In the genomic region with DNA sequence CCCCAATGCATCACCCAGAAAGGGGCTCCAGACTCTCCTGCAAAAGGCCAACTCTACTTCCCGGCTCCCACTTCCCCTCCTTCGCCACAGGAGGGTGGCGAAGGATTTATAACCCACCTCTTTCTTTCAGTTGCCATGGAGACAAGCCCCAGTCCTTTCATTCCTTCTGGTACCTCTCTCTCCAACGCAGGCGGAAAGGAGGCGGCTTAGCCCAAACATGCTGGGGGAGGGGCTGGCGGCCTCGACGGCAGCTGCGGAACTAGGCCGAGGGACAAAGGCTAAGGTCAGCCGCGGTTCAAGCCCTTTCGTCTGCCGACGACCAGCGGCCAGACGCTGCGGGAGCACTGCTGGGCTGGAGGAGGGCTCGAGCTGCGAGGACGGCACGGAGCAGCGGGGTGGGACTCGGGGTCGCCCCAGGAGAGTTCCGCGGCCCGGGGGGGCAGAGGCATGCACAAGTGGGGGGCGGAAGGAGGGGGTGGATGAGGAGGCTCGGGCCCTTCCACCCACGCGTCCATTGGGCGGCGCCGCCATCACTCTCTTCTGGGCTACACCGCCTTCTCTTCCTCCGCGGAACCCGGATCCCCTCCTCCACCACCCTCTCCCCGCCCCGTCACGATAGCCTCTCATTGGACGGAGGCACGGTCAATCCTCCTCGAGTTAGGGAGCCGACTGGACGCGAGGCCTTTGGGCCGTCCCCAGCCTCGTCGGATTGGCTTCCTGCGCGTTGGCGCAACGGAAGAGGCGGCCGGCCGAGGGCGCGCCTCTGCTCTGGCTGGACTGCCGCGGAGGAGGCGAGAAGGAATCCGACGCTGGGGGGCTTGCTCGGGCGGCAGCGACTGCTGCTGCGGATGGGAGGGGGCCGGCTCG, we compare ENCODE assay signal across 1 cellular context.
TF ChIP-seq lines count a peak whose summit lies in the region.

A gene (plus strand): TSS at position 766 of the 867 bp plus-strand sequence.

TF ChIP-seq in HepG2, 621 proteins besides CTCF, POLR2A, EP300 and RAD21 (continues in another document):
- TF ChIP-seq, protein P1, sequence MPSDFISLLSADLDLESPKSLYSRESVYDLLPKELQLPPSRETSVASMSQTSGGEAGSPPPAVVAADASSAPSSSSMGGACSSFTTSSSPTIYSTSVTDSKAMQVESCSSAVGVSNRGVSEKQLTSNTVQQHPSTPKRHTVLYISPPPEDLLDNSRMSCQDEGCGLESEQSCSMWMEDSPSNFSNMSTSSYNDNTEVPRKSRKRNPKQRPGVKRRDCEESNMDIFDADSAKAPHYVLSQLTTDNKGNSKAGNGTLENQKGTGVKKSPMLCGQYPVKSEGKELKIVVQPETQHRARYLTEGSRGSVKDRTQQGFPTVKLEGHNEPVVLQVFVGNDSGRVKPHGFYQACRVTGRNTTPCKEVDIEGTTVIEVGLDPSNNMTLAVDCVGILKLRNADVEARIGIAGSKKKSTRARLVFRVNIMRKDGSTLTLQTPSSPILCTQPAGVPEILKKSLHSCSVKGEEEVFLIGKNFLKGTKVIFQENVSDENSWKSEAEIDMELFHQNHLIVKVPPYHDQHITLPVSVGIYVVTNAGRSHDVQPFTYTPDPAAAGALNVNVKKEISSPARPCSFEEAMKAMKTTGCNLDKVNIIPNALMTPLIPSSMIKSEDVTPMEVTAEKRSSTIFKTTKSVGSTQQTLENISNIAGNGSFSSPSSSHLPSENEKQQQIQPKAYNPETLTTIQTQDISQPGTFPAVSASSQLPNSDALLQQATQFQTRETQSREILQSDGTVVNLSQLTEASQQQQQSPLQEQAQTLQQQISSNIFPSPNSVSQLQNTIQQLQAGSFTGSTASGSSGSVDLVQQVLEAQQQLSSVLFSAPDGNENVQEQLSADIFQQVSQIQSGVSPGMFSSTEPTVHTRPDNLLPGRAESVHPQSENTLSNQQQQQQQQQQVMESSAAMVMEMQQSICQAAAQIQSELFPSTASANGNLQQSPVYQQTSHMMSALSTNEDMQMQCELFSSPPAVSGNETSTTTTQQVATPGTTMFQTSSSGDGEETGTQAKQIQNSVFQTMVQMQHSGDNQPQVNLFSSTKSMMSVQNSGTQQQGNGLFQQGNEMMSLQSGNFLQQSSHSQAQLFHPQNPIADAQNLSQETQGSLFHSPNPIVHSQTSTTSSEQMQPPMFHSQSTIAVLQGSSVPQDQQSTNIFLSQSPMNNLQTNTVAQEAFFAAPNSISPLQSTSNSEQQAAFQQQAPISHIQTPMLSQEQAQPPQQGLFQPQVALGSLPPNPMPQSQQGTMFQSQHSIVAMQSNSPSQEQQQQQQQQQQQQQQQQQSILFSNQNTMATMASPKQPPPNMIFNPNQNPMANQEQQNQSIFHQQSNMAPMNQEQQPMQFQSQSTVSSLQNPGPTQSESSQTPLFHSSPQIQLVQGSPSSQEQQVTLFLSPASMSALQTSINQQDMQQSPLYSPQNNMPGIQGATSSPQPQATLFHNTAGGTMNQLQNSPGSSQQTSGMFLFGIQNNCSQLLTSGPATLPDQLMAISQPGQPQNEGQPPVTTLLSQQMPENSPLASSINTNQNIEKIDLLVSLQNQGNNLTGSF (CRISPR knock-in tag; IDR thresholded peaks at IDR 0.05) = no peak
- TF ChIP-seq HIVEP1 (CRISPR knock-in tag; IDR thresholded peaks at IDR 0.05) (peak; percentile 97), ZNF432 (CRISPR knock-in tag; IDR thresholded peaks at IDR 0.05; ENCODE audit: borderline replicate concordance) (no peak), PAX8 (CRISPR knock-in tag; IDR thresholded peaks at IDR 0.05; ENCODE audit: borderline replicate concordance) (no peak; the same call in 1 of the 2 replicates), NKX3-1 (CRISPR knock-in tag; IDR thresholded peaks at IDR 0.05) (0 out of 2 replicates have a peak, but pooled peaks have one; percentile 66), ZNF672 (CRISPR knock-in tag; IDR thresholded peaks at IDR 0.05) (no peak; the same call in 1 of the 2 replicates), ZNF891 (CRISPR knock-in tag; IDR thresholded peaks at IDR 0.05) (peak; percentile 86), SIN3A (IDR thresholded peaks at IDR 0.05; ENCODE audit: borderline replicate concordance, low read depth, low read length) (peak; percentile 64; the same call in 1 of the 2 replicates), ZNF772 (CRISPR knock-in tag; IDR thresholded peaks at IDR 0.05) (peak; percentile 89), TGIF2 (CRISPR knock-in tag; IDR thresholded peaks at IDR 0.05) (peak; percentile 70; the same call in 1 of the 2 replicates), NFATC3 (CRISPR knock-in tag; IDR thresholded peaks at IDR 0.05) (no peak), YY1 (IDR thresholded peaks at IDR 0.05; ENCODE audit: insufficient read depth, insufficient replicate concordance, low read depth, low read length) (peak; percentile 89), PAWR (CRISPR knock-in tag; IDR thresholded peaks at IDR 0.05; ENCODE audit: borderline replicate concordance) (peak; percentile 81), GABPA (IDR thresholded peaks at IDR 0.05; ENCODE audit: low read depth, low read length) (peak; percentile 81), GABPA (CRISPR knock-in tag; IDR thresholded peaks at IDR 0.05; ENCODE audit: low read depth) (peak; percentile 93), NBN (conservative IDR thresholded peaks at IDR 0.05) (no peak), GTF2F1 (IDR thresholded peaks at IDR 0.05; ENCODE audit: low read length) (peak; percentile 74; the same call in 1 of the 2 replicates), RFXAP (CRISPR knock-in tag; IDR thresholded peaks at IDR 0.05; ENCODE audit: borderline replicate concordance) (peak; percentile 83; the same call in 1 of the 2 replicates), ZSCAN25 (CRISPR knock-in tag; IDR thresholded peaks at IDR 0.05) (0 out of 2 replicates have a peak, but pooled peaks have one; percentile 39), JDP2 (CRISPR knock-in tag; IDR thresholded peaks at IDR 0.05; ENCODE audit: borderline replicate concordance) (no peak), KLF15 (CRISPR knock-in tag; IDR thresholded peaks at IDR 0.05; ENCODE audit: borderline replicate concordance) (peak; percentile 62; the same call in 1 of the 2 replicates), GATA4 (IDR thresholded peaks at IDR 0.05; ENCODE audit: borderline replicate concordance, low read depth) (peak; percentile 69; the same call in 1 of the 2 replicates), NCOR1 (IDR thresholded peaks at IDR 0.05; ENCODE audit: borderline replicate concordance, low read length) (peak; percentile 60), ZFAT (CRISPR knock-in tag; conservative IDR thresholded peaks at IDR 0.05) (no peak), ISL2 (CRISPR knock-in tag; IDR thresholded peaks at IDR 0.05) (peak; percentile 83)
- TF ChIP-seq, protein P2, sequence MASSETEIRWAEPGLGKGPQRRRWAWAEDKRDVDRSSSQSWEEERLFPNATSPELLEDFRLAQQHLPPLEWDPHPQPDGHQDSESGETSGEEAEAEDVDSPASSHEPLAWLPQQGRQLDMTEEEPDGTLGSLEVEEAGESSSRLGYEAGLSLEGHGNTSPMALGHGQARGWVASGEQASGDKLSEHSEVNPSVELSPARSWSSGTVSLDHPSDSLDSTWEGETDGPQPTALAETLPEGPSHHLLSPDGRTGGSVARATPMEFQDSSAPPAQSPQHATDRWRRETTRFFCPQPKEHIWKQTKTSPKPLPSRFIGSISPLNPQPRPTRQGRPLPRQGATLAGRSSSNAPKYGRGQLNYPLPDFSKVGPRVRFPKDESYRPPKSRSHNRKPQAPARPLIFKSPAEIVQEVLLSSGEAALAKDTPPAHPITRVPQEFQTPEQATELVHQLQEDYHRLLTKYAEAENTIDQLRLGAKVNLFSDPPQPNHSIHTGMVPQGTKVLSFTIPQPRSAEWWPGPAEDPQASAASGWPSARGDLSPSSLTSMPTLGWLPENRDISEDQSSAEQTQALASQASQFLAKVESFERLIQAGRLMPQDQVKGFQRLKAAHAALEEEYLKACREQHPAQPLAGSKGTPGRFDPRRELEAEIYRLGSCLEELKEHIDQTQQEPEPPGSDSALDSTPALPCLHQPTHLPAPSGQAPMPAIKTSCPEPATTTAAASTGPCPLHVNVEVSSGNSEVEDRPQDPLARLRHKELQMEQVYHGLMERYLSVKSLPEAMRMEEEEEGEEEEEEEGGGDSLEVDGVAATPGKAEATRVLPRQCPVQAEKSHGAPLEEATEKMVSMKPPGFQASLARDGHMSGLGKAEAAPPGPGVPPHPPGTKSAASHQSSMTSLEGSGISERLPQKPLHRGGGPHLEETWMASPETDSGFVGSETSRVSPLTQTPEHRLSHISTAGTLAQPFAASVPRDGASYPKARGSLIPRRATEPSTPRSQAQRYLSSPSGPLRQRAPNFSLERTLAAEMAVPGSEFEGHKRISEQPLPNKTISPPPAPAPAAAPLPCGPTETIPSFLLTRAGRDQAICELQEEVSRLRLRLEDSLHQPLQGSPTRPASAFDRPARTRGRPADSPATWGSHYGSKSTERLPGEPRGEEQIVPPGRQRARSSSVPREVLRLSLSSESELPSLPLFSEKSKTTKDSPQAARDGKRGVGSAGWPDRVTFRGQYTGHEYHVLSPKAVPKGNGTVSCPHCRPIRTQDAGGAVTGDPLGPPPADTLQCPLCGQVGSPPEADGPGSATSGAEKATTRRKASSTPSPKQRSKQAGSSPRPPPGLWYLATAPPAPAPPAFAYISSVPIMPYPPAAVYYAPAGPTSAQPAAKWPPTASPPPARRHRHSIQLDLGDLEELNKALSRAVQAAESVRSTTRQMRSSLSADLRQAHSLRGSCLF (CRISPR knock-in tag; IDR thresholded peaks at IDR 0.05; ENCODE audit: borderline replicate concordance) = no peak
- TF ChIP-seq, protein P3, sequence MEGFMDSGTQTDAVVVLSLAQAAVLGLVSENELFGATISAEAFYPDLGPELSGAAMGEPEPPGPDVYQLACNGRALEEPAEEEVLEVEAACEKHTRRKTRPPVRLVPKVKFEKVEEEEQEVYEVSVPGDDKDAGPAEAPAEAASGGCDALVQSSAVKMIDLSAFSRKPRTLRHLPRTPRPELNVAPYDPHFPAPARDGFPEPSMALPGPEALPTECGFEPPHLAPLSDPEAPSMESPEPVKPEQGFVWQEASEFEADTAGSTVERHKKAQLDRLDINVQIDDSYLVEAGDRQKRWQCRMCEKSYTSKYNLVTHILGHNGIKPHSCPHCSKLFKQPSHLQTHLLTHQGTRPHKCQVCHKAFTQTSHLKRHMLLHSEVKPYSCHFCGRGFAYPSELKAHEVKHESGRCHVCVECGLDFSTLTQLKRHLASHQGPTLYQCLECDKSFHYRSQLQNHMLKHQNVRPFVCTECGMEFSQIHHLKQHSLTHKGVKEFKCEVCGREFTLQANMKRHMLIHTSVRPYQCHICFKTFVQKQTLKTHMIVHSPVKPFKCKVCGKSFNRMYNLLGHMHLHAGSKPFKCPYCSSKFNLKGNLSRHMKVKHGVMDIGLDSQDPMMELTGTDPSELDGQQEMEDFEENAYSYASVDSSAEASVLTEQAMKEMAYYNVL (CRISPR knock-in tag; IDR thresholded peaks at IDR 0.05; ENCODE audit: borderline replicate concordance) = peak; percentile 92
- TF ChIP-seq, protein P4, sequence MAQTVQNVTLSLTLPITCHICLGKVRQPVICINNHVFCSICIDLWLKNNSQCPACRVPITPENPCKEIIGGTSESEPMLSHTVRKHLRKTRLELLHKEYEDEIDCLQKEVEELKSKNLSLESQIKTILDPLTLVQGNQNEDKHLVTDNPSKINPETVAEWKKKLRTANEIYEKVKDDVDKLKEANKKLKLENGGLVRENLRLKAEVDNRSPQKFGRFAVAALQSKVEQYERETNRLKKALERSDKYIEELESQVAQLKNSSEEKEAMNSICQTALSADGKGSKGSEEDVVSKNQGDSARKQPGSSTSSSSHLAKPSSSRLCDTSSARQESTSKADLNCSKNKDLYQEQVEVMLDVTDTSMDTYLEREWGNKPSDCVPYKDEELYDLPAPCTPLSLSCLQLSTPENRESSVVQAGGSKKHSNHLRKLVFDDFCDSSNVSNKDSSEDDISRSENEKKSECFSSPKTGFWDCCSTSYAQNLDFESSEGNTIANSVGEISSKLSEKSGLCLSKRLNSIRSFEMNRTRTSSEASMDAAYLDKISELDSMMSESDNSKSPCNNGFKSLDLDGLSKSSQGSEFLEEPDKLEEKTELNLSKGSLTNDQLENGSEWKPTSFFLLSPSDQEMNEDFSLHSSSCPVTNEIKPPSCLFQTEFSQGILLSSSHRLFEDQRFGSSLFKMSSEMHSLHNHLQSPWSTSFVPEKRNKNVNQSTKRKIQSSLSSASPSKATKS (CRISPR knock-in tag; IDR thresholded peaks at IDR 0.05) = 0 out of 2 replicates have a peak, but pooled peaks have one; percentile 64
- TF ChIP-seq, protein P5, sequence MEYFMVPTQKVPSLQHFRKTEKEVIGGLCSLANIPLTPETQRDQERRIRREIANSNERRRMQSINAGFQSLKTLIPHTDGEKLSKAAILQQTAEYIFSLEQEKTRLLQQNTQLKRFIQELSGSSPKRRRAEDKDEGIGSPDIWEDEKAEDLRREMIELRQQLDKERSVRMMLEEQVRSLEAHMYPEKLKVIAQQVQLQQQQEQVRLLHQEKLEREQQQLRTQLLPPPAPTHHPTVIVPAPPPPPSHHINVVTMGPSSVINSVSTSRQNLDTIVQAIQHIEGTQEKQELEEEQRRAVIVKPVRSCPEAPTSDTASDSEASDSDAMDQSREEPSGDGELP (IDR thresholded peaks at IDR 0.05; ENCODE audit: borderline replicate concordance, low read depth) = peak; percentile 43; the same call in 1 of the 2 replicates
- TF ChIP-seq, protein P6, sequence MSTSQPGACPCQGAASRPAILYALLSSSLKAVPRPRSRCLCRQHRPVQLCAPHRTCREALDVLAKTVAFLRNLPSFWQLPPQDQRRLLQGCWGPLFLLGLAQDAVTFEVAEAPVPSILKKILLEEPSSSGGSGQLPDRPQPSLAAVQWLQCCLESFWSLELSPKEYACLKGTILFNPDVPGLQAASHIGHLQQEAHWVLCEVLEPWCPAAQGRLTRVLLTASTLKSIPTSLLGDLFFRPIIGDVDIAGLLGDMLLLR (CRISPR knock-in tag; IDR thresholded peaks at IDR 0.05) = peak; percentile 62
- TF ChIP-seq, protein P7, sequence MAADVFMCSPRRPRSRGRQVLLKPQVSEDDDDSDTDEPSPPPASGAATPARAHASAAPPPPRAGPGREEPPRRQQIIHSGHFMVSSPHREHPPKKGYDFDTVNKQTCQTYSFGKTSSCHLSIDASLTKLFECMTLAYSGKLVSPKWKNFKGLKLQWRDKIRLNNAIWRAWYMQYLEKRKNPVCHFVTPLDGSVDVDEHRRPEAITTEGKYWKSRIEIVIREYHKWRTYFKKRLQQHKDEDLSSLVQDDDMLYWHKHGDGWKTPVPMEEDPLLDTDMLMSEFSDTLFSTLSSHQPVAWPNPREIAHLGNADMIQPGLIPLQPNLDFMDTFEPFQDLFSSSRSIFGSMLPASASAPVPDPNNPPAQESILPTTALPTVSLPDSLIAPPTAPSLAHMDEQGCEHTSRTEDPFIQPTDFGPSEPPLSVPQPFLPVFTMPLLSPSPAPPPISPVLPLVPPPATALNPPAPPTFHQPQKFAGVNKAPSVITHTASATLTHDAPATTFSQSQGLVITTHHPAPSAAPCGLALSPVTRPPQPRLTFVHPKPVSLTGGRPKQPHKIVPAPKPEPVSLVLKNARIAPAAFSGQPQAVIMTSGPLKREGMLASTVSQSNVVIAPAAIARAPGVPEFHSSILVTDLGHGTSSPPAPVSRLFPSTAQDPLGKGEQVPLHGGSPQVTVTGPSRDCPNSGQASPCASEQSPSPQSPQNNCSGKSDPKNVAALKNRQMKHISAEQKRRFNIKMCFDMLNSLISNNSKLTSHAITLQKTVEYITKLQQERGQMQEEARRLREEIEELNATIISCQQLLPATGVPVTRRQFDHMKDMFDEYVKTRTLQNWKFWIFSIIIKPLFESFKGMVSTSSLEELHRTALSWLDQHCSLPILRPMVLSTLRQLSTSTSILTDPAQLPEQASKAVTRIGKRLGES (CRISPR knock-in tag; IDR thresholded peaks at IDR 0.05; ENCODE audit: borderline replicate concordance) = peak; percentile 12; the same call in 1 of the 2 replicates
